Comparison of ENCODE assay signal across 12 cellular contexts in the genomic region with DNA sequence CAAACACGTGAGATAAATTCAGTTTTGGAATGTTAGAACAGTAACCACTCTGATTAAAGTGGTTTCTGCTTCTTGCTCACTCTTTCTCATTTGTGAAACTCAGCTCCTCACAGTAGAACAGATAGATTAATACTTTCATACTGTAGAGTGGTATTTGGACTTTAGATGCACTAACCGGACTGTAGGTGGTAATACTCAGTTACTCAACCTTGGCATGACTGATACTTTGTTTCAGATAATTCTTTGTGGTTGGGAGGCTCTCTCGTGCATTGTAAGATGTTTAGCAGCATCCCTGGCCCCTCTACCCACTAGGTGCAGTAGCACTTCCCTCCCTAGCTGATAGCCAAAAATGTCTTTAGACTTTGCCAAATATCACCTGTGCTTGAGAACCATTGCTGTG. TPM values are rescaled to one million over a fixed set of nuclear protein-coding genes. Genes with fewer than 3 reads are reported as not detected.
DNase-seq lines count a peak whose midpoint lies in the region; ATAC-seq and TF ChIP-seq lines count a peak whose summit lies in the region.
"Had no signal": no experiment of that assay in that cellular context is flagged by ENCODE, and none has a peak within 500 bp of the region (broad histone marks: within the 10 kb centered on the region; RNA-seq: fewer than 3 reads in every experiment).

No MANE protein-coding gene starts in this region.

- no peak overlapping the region for H2AFZ ChIP-seq in fibroblast of lung (ENCODE audit: low read length)

- no peak overlapping the region for H3K9ac ChIP-seq in fibroblast of lung (ENCODE audit: insufficient read depth, low read length)

- H4K20me1 ChIP-seq in fibroblast of lung (ENCODE audit: control insufficient read depth, extremely low read depth, insufficient read depth, low read length): no peaks in the 10 kb centered on the region

- H3K27ac ChIP-seq in fibroblast of lung (ENCODE audit: insufficient read depth, low read length): peak overlapping the region; percentile 47
- H3K27ac ChIP-seq: colonic mucosa, spleen had no signal

- peak; percentile 29 for DNase-seq in GM13977 (ENCODE audit: low spot score)
- peak in 1 of 2 donors; percentile 68 for DNase-seq in fibroblast of lung (ENCODE audit: low read depth in 2 of 2)
- no peak for DNase-seq in 8988T
- DNase-seq in NCI-H345 (lab: John Stamatoyannopoulos, UW): no peak
- DNase-seq in SHP77 treated with DMSO at 0.1 percent for 48 hours (lab: John Stamatoyannopoulos, UW): no peak
- no peak for DNase-seq in RPMI8226
- DNase-seq: colonic mucosa, DMS153, spleen, SW 1271 had no signal

- in situ Hi-C loops in GM13977 (cut with MboI; ENCODE audit: low pct_unique_long_range_greater_than_20kb, low sequenced_read_pairs, unreplicated experiment): no loop called here

- H3K4me2 ChIP-seq in fibroblast of lung (ENCODE audit: extremely low read depth, insufficient read depth, low read length): no peak overlapping the region

- TF ChIP-seq CTCF in GM13977 (IDR thresholded peaks at IDR 0.05; ENCODE audit: extremely low read depth, insufficient read depth, missing control alignments) (no peak), fibroblast of lung (conservative IDR thresholded peaks at IDR 0.05 in 1 of 2, IDR thresholded peaks at IDR 0.05 in 1 of 2; ENCODE audit: low read depth in 1 of 2, low read length in 2 of 2) (no peak)

- H3K4me1 ChIP-seq in fibroblast of lung (ENCODE audit: control insufficient read depth, extremely low read depth, insufficient read depth, low read length): peaks cover 3% of the 10 kb centered on the region
- H3K4me1 ChIP-seq: colonic mucosa had no signal

- H3K36me3 ChIP-seq in fibroblast of lung (ENCODE audit: control insufficient read depth, insufficient read depth, low read length): no peaks in the 10 kb centered on the region
- H3K36me3 ChIP-seq: colonic mucosa had no signal

- ATAC-seq in GM19463 (IDR thresholded peaks at IDR 0.05; ENCODE audit: unreplicated experiment) (peak; percentile 82), HG03103 (IDR thresholded peaks at IDR 0.05; ENCODE audit: low read depth, unreplicated experiment) (peak; percentile 63)

- no peaks in the 10 kb centered on the region for H3K9me3 ChIP-seq in fibroblast of lung (ENCODE audit: control insufficient read depth, insufficient read depth, low read depth, low read length)
- H3K9me3 ChIP-seq: colonic mucosa, spleen had no signal

- peaks cover 8% of the 10 kb centered on the region for H3K79me2 ChIP-seq in fibroblast of lung (ENCODE audit: control insufficient read depth, insufficient read depth, low read length)

- no peaks in the 10 kb centered on the region for H3K27me3 ChIP-seq in fibroblast of lung (ENCODE audit: control insufficient read depth, insufficient read depth, low read length)
- H3K27me3 ChIP-seq: colonic mucosa, spleen had no signal

- no peak overlapping the region for H3K4me3 ChIP-seq in fibroblast of lung (replicated peaks in 1 of 4; ENCODE audit: control extremely low read depth in 1 of 4, insufficient read depth in 1 of 4, low read depth in 3 of 4, low read length in 4 of 4)
- H3K4me3 ChIP-seq: colonic mucosa, spleen had no signal

RNA-seq across cellular contexts. Expression of gene MCU, which starts 37.6 kb away (rescaled TPM):
- 20.0 and 40.5 TPM in 2 replicates for total RNA-seq in fibroblast of lung
- 63.2 and 77.1 TPM in 2 replicates for polyA plus RNA-seq in fibroblast of lung
- 29.8 and 33.9 TPM in 2 replicates for polyA plus RNA-seq in fibroblast of lung (2012)
- polyA minus RNA-seq in fibroblast of lung (ENCODE audit: low replicate concordance): 36.5 and 76.0 TPM in 2 replicates
